ENCODE assay signal across 8 cellular contexts in the genomic region with DNA sequence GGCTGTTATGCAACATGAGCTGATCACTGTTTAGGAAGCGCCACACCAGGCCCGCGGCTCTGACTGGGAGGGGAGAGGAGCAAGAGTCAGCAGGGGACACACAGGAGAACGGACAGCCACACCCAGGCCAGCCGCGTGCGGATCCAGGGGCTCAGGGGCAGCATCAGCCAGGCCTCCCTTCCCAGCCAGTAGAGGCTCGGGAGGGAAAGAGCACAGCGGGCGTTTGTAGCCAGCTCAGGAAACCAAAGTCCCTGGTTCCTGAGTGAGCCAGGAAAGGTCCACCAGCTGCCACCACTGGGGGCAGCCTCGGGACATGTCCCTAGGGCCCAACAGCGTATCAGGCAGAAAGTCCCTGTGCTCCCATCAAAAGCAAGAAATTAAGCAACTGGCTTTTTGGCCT.
DNase-seq lines count a peak whose midpoint lies in the region; ATAC-seq and TF ChIP-seq lines count a peak whose summit lies in the region.

No MANE protein-coding gene starts in this region.

- H3K9me3 ChIP-seq in lower lobe of right lung, result no peaks in the 10 kb centered on the region

- H3K27ac Mint-ChIP-seq in activated naive CD4-positive, alpha-beta T cell treated with anti-CD3 and anti-CD28 coated beads, Interleukin-2, amount 50 U/mL, for 72 hours, result peak overlapping the region in 1 of 2 donors; percentile 79

- peak; percentile 72 for TF ChIP-seq CTCF in choroid plexus epithelial cell (conservative IDR thresholded peaks at IDR 0.05; ENCODE audit: low read depth, low read length)
- TF ChIP-seq CTCF in lower lobe of right lung (IDR thresholded peaks at IDR 0.05), result peak; percentile 55

- no peaks in the 10 kb centered on the region for H3K4me1 ChIP-seq in lower lobe of right lung

- H3K36me3 Mint-ChIP-seq in activated naive CD4-positive, alpha-beta T cell treated with anti-CD3 and anti-CD28 coated beads, Interleukin-2, amount 50 U/mL, for 72 hours, result no peaks in the 10 kb centered on the region

- no peaks in the 10 kb centered on the region for H3K9me3 Mint-ChIP-seq in activated naive CD4-positive, alpha-beta T cell treated with anti-CD3 and anti-CD28 coated beads, Interleukin-2, amount 50 U/mL, for 72 hours

- no peaks in the 10 kb centered on the region for H3K27me3 ChIP-seq in lower lobe of right lung (ENCODE audit: low read depth)

- DNase-seq in CMK (ENCODE audit: low read depth), result peak; percentile 27
- DNase-seq in HuH-7 (ENCODE audit: low spot score), result peak; percentile 98
- peak; percentile 70 for DNase-seq in choroid plexus epithelial cell (ENCODE audit: low read depth)
- DNase-seq in lower lobe of right lung, result peak; percentile 46
- DNase-seq in NCI-H2227 (lab: John Stamatoyannopoulos, UW; ENCODE audit: unreplicated experiment), result no peak
- DNase-seq in activated naive CD4-positive, alpha-beta T cell treated with anti-CD3 and anti-CD28 coated beads, Interleukin-2, amount 50 U/mL, for 72 hours (ENCODE audit: low spot score in 2 of 2), result no peak
- DNase-seq in NCI-H1105 (lab: John Stamatoyannopoulos, UW), result no peak

- H3K4me3 ChIP-seq in choroid plexus epithelial cell (ENCODE audit: low read depth, low read length), result peak overlapping the region; percentile 14
- H3K4me3 ChIP-seq in lower lobe of right lung, result no peak overlapping the region

- intact Hi-C loops in lower lobe of right lung (cut with DNase I), result no loop called here

- H3K27ac ChIP-seq in lower lobe of right lung, result peak overlapping the region; percentile 46

- peak; percentile 22 to 27 for ATAC-seq in lower lobe of right lung
- ATAC-seq in GM21423 (IDR thresholded peaks at IDR 0.05; ENCODE audit: unreplicated experiment), result no peak
- ATAC-seq in activated naive CD4-positive, alpha-beta T cell treated with anti-CD3 and anti-CD28 coated beads, Interleukin-2, amount 50 U/mL, for 72 hours, result no peak

- H3K36me3 ChIP-seq in lower lobe of right lung, result peaks cover 85% of the 10 kb centered on the region

Comparison
In these comparisons a context has a peak if more than half of its experiments do, and no peak if none do; other contexts are left out.
1. DNase-seq: peak in CMK (single experiment), HuH-7 (single experiment), choroid plexus epithelial cell (single experiment) and lower lobe of right lung (single experiment); none in NCI-H2227 (single experiment), activated naive CD4-positive, alpha-beta T cell treated with anti-CD3 and anti-CD28 coated beads, Interleukin-2, amount 50 U/mL, for 72 hours (0 of 2) and NCI-H1105 (single experiment).
2. ATAC-seq: peak in lower lobe of right lung (2 of 2); none in GM21423 (single experiment) and activated naive CD4-positive, alpha-beta T cell treated with anti-CD3 and anti-CD28 coated beads, Interleukin-2, amount 50 U/mL, for 72 hours (0 of 2).